26 cellular contexts compared by ENCODE assay signal in genomic region chr4:36308150-36308549, GRCh38. TPM values are rescaled to one million over a fixed set of nuclear protein-coding genes. Genes with fewer than 3 reads are reported as not detected.
DNase-seq lines count a peak whose midpoint lies in the region; ATAC-seq, FAIRE-seq and TF ChIP-seq lines count a peak whose summit lies in the region.
"Had no signal": no experiment of that assay in that cellular context is flagged by ENCODE, and none has a peak within 500 bp of the region (broad histone marks: within the 10 kb centered on the region; RNA-seq: fewer than 3 reads in every experiment).

No MANE protein-coding gene starts in this region.

- peak overlapping the region; percentile 13; the same call in 1 of the 2 replicates for H3K4me2 ChIP-seq in BLaER1
- peak overlapping the region; percentile 40 to 98 (median 78) for H3K4me2 ChIP-seq in BLaER1 treated with 17β-estradiol and CSF1 and Interleukin-3, amounts not matched to agents 10 nM and 100 nM

- ATAC-seq in upper lobe of left lung (ENCODE audit: low FRiP score in 2 of 2) = no peak
- no peak for ATAC-seq in GM19023 (IDR thresholded peaks at IDR 0.05; ENCODE audit: unreplicated experiment)
- ATAC-seq: GM12878 had no signal

- peak overlapping the region; percentile 99 for H3K27ac ChIP-seq in BLaER1
- H3K27ac ChIP-seq in BLaER1 treated with 17β-estradiol and CSF1 and Interleukin-3, amounts not matched to agents 10 nM and 100 nM = peak overlapping the region; percentile 36 to 100 (median 98); a peak in 21 of 22 replicates
- no peak overlapping the region for H3K27ac ChIP-seq in upper lobe of left lung

- H3K27me3 ChIP-seq in BLaER1 (no peaks in the 10 kb centered on the region), upper lobe of left lung (no peaks in the 10 kb centered on the region)
- H3K27me3 ChIP-seq in BLaER1 treated with 17β-estradiol and CSF1 and Interleukin-3, amounts not matched to agents 10 nM and 100 nM = no peaks in the 10 kb centered on the region
- H3K27me3 ChIP-seq: BE2C had no signal

- TF ChIP-seq POLR2A in upper lobe of left lung (IDR thresholded peaks at IDR 0.05) = no peak

- H3K9me3 ChIP-seq in BLaER1 = no peaks in the 10 kb centered on the region
- H3K9me3 ChIP-seq in BLaER1 treated with 17β-estradiol and CSF1 and Interleukin-3, amounts not matched to agents 10 nM and 100 nM (replicated peaks in 1 of 11) = peaks cover 0 to 12% (median 5%) of the 10 kb centered on the region in 11 experiments; a peak in 10 of 22 replicates
- H3K9me3 ChIP-seq in upper lobe of left lung = no peaks in the 10 kb centered on the region
- H3K9me3 ChIP-seq: BE2C had no signal

- peak; percentile 9 for FAIRE-seq in GM18507 (lab: Jason Lieb, UNC)
- FAIRE-seq: A204.1, GM12878 had no signal

- no peaks in the 10 kb centered on the region for H4K20me1 ChIP-seq in BLaER1
- no peaks in the 10 kb centered on the region for H4K20me1 ChIP-seq in BLaER1 treated with 17β-estradiol and CSF1 and Interleukin-3, amounts not matched to agents 10 nM and 100 nM

- no peak overlapping the region for H3K9ac ChIP-seq in BLaER1
- H3K9ac ChIP-seq in BLaER1 treated with 17β-estradiol and CSF1 and Interleukin-3, amounts not matched to agents 10 nM and 100 nM = peak overlapping the region in 4 of 11 experiments; percentile 2 to 26 (median 16); a peak in 4 of 22 replicates

- DNase-seq in GM18507 (ENCODE audit: extremely low spot score, insufficient read length, low read depth) (no peak), NCI-H1092 (lab: John Stamatoyannopoulos, UW) (no peak), upper lobe of left lung (no peak)
- DNase-seq: 8988T; ACHN; BE2C; C1 segment of cervical spinal cord; CD4-positive, alpha-beta memory T cell; CD4-positive, CD25-positive, alpha-beta regulatory T cell; CD8-positive, alpha-beta memory T cell; COR-L47; DMS 273 treated with DMSO at 0.1 percent for 48 hours; DMS153; DMS53; DMS79; DND-41; EL; GDM1 had no signal

- H3K36me3 ChIP-seq in BLaER1 (no peaks in the 10 kb centered on the region), upper lobe of left lung (no peaks in the 10 kb centered on the region)
- no peaks in the 10 kb centered on the region for H3K36me3 ChIP-seq in BLaER1 treated with 17β-estradiol and CSF1 and Interleukin-3, amounts not matched to agents 10 nM and 100 nM
- H3K36me3 ChIP-seq: BE2C had no signal

- WGBS in upper lobe of left lung, 2 donors = 38 to 72% methylated on average over 2 of the region's 2 CpGs

- TF ChIP-seq EP300 in upper lobe of left lung (IDR thresholded peaks at IDR 0.05) = no peak

- H3K4me1 ChIP-seq in BLaER1 = peaks cover 79% of the 10 kb centered on the region
- H3K4me1 ChIP-seq in BLaER1 treated with 17β-estradiol and CSF1 and Interleukin-3, amounts not matched to agents 10 nM and 100 nM = peaks cover 72 to 98% (median 90%) of the 10 kb centered on the region in 10 experiments
- peaks cover 14 to 19% (median 15%) of the 10 kb centered on the region in 4 donors for H3K4me1 ChIP-seq in upper lobe of left lung
- H3K4me1 ChIP-seq: BE2C had no signal

- no peak for TF ChIP-seq CTCF in upper lobe of left lung (IDR thresholded peaks at IDR 0.05)

- H3K4me3 ChIP-seq in BLaER1 (no peak overlapping the region), upper lobe of left lung (no peak overlapping the region)
- H3K4me3 ChIP-seq in BLaER1 treated with 17β-estradiol and CSF1 and Interleukin-3, amounts not matched to agents 10 nM and 100 nM = no peak overlapping the region
- H3K4me3 ChIP-seq: GM12878 had no signal

RNA-seq across cellular contexts. Expression of gene DTHD1, which starts 26.7 kb away (rescaled TPM):
- 10 to 100 TPM in 2 of 6 donors, 1 to 10 TPM in 3, under 1 TPM in 1; 0.83 to 47.4 (median 7.2) TPM for total RNA-seq in upper lobe of left lung
- total RNA-seq: A673, Daoy, G401 had no signal

Comparison
In these comparisons a context has a peak if more than half of its experiments do, and no peak if none do; other contexts are left out.
1. H3K27ac ChIP-seq: peak in BLaER1 (single experiment) and BLaER1 treated with 17β-estradiol and CSF1 and Interleukin-3, amounts not matched to agents 10 nM and 100 nM (11 of 11); none in upper lobe of left lung (0 of 4).